In genomic region chr17:76353599-76354316, GRCh38 we compare ENCODE assay signal across 1 cellular context.
TF ChIP-seq lines count a peak whose summit lies in the region.

Gene PRPSAP1 (minus strand): TSS chr17:76353916. CDS start chr17:76353703, 213 bp downstream.

TF ChIP-seq in HepG2, 621 proteins besides CTCF, POLR2A, EP300 and RAD21 (continued from another document and continues in another):
- TF ChIP-seq SALL1 (CRISPR knock-in tag; IDR thresholded peaks at IDR 0.05) (peak; percentile 92), ZNF407 (CRISPR knock-in tag; IDR thresholded peaks at IDR 0.05; ENCODE audit: not compliant biosample characterization) (peak; percentile 95), HNF4A (CRISPR knock-in tag; IDR thresholded peaks at IDR 0.05) (peak; percentile 40; the same call in 1 of the 2 replicates), FIP1L1 (IDR thresholded peaks at IDR 0.05; ENCODE audit: borderline replicate concordance, insufficient read depth, low read depth, low read length) (peak; percentile 57; the same call in 1 of the 2 replicates), ZNF18 (CRISPR knock-in tag; IDR thresholded peaks at IDR 0.05; ENCODE audit: insufficient replicate concordance) (no peak), ZNF614 (CRISPR knock-in tag; IDR thresholded peaks at IDR 0.05; ENCODE audit: borderline replicate concordance) (peak; percentile 92), PTBP1 (IDR thresholded peaks at IDR 0.05; ENCODE audit: low read depth, low read length, poor library complexity, severe bottlenecking) (no peak), ATF7 (IDR thresholded peaks at IDR 0.05) (no peak), ATF7 (CRISPR knock-in tag; IDR thresholded peaks at IDR 0.05) (peak; percentile 81), ARNT2 (CRISPR knock-in tag; IDR thresholded peaks at IDR 0.05; ENCODE audit: low read depth) (0 out of 2 replicates have a peak, but pooled peaks have one; percentile 24), HES4 (CRISPR knock-in tag; IDR thresholded peaks at IDR 0.05; ENCODE audit: borderline replicate concordance) (peak; percentile 89), ZNF550 (CRISPR knock-in tag; IDR thresholded peaks at IDR 0.05; ENCODE audit: borderline replicate concordance) (peak; percentile 94; the same call in 1 of the 2 replicates), ZEB1 (IDR thresholded peaks at IDR 0.05; ENCODE audit: insufficient replicate concordance, low read depth) (peak; percentile 80), MLLT10 (CRISPR knock-in tag; IDR thresholded peaks at IDR 0.05) (no peak), TBX3 (IDR thresholded peaks at IDR 0.05; ENCODE audit: borderline replicate concordance) (peak; percentile 18; the same call in 1 of the 2 replicates), KDM5A (IDR thresholded peaks at IDR 0.05; ENCODE audit: borderline replicate concordance, low read length) (peak; percentile 91), ZFP37 (CRISPR knock-in tag; IDR thresholded peaks at IDR 0.05; ENCODE audit: borderline replicate concordance) (peak; percentile 65; the same call in 1 of the 2 replicates), ZNF749 (CRISPR knock-in tag; IDR thresholded peaks at IDR 0.05; ENCODE audit: borderline replicate concordance) (peak; percentile 93), ZNF777 (CRISPR knock-in tag; IDR thresholded peaks at IDR 0.05) (peak; percentile 48; the same call in 1 of the 2 replicates), POLR2G (IDR thresholded peaks at IDR 0.05; ENCODE audit: low read depth, low read length) (peak; percentile 97), ARNT (IDR thresholded peaks at IDR 0.05) (no peak), ZFYVE20 (CRISPR knock-in tag; IDR thresholded peaks at IDR 0.05; ENCODE audit: borderline replicate concordance, low read depth) (no peak), ZNF17 (CRISPR knock-in tag; IDR thresholded peaks at IDR 0.05) (no peak), RORA (CRISPR knock-in tag; IDR thresholded peaks at IDR 0.05) (no peak), ZNF468 (CRISPR knock-in tag; IDR thresholded peaks at IDR 0.05) (0 out of 2 replicates have a peak, but pooled peaks have one; percentile 14), KMT2B (CRISPR knock-in tag; IDR thresholded peaks at IDR 0.05) (peak; percentile 87), ZNF891 (CRISPR knock-in tag; IDR thresholded peaks at IDR 0.05) (peak; percentile 61; the same call in 1 of the 2 replicates), ZNF746 (CRISPR knock-in tag; IDR thresholded peaks at IDR 0.05) (peak; percentile 64; the same call in 1 of the 2 replicates), BRD4 (CRISPR knock-in tag; IDR thresholded peaks at IDR 0.05) (no peak; the same call in none of the 2 replicates), ZNF703 (CRISPR knock-in tag; IDR thresholded peaks at IDR 0.05; ENCODE audit: borderline replicate concordance) (peak; percentile 56; the same call in 1 of the 2 replicates), USF2 (IDR thresholded peaks at IDR 0.05; ENCODE audit: low read depth, low read length) (no peak), USF2 (CRISPR knock-in tag; IDR thresholded peaks at IDR 0.05; ENCODE audit: borderline replicate concordance) (no peak), ZNF3 (CRISPR knock-in tag; IDR thresholded peaks at IDR 0.05) (no peak), TFDP1 (CRISPR knock-in tag; IDR thresholded peaks at IDR 0.05; ENCODE audit: borderline replicate concordance) (peak; percentile 65; the same call in 1 of the 2 replicates), PHF5A (CRISPR knock-in tag; IDR thresholded peaks at IDR 0.05; ENCODE audit: low read depth, unreplicated experiment) (peak; percentile 89)
- TF ChIP-seq, protein P1, sequence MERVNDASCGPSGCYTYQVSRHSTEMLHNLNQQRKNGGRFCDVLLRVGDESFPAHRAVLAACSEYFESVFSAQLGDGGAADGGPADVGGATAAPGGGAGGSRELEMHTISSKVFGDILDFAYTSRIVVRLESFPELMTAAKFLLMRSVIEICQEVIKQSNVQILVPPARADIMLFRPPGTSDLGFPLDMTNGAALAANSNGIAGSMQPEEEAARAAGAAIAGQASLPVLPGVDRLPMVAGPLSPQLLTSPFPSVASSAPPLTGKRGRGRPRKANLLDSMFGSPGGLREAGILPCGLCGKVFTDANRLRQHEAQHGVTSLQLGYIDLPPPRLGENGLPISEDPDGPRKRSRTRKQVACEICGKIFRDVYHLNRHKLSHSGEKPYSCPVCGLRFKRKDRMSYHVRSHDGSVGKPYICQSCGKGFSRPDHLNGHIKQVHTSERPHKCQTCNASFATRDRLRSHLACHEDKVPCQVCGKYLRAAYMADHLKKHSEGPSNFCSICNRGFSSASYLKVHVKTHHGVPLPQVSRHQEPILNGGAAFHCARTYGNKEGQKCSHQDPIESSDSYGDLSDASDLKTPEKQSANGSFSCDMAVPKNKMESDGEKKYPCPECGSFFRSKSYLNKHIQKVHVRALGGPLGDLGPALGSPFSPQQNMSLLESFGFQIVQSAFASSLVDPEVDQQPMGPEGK (CRISPR knock-in tag; IDR thresholded peaks at IDR 0.05): peak; percentile 53; the same call in 1 of the 2 replicates
- TF ChIP-seq, protein P2, sequence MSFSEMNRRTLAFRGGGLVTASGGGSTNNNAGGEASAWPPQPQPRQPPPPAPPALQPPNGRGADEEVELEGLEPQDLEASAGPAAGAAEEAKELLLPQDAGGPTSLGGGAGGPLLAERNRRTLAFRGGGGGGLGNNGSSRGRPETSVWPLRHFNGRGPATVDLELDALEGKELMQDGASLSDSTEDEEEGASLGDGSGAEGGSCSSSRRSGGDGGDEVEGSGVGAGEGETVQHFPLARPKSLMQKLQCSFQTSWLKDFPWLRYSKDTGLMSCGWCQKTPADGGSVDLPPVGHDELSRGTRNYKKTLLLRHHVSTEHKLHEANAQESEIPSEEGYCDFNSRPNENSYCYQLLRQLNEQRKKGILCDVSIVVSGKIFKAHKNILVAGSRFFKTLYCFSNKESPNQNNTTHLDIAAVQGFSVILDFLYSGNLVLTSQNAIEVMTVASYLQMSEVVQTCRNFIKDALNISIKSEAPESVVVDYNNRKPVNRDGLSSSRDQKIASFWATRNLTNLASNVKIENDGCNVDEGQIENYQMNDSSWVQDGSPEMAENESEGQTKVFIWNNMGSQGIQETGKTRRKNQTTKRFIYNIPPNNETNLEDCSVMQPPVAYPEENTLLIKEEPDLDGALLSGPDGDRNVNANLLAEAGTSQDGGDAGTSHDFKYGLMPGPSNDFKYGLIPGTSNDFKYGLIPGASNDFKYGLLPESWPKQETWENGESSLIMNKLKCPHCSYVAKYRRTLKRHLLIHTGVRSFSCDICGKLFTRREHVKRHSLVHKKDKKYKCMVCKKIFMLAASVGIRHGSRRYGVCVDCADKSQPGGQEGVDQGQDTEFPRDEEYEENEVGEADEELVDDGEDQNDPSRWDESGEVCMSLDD (CRISPR knock-in tag; IDR thresholded peaks at IDR 0.05; ENCODE audit: borderline replicate concordance): peak; percentile 86; the same call in 1 of the 2 replicates
- TF ChIP-seq, protein P3, sequence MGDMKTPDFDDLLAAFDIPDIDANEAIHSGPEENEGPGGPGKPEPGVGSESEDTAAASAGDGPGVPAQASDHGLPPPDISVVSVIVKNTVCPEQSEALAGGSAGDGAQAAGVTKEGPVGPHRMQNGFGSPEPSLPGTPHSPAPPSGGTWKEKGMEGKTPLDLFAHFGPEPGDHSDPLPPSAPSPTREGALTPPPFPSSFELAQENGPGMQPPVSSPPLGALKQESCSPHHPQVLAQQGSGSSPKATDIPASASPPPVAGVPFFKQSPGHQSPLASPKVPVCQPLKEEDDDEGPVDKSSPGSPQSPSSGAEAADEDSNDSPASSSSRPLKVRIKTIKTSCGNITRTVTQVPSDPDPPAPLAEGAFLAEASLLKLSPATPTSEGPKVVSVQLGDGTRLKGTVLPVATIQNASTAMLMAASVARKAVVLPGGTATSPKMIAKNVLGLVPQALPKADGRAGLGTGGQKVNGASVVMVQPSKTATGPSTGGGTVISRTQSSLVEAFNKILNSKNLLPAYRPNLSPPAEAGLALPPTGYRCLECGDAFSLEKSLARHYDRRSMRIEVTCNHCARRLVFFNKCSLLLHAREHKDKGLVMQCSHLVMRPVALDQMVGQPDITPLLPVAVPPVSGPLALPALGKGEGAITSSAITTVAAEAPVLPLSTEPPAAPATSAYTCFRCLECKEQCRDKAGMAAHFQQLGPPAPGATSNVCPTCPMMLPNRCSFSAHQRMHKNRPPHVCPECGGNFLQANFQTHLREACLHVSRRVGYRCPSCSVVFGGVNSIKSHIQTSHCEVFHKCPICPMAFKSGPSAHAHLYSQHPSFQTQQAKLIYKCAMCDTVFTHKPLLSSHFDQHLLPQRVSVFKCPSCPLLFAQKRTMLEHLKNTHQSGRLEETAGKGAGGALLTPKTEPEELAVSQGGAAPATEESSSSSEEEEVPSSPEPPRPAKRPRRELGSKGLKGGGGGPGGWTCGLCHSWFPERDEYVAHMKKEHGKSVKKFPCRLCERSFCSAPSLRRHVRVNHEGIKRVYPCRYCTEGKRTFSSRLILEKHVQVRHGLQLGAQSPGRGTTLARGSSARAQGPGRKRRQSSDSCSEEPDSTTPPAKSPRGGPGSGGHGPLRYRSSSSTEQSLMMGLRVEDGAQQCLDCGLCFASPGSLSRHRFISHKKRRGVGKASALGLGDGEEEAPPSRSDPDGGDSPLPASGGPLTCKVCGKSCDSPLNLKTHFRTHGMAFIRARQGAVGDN (CRISPR knock-in tag; IDR thresholded peaks at IDR 0.05): peak; percentile 90
